ENCODE assay signal across 10 cellular contexts in the genomic region with DNA sequence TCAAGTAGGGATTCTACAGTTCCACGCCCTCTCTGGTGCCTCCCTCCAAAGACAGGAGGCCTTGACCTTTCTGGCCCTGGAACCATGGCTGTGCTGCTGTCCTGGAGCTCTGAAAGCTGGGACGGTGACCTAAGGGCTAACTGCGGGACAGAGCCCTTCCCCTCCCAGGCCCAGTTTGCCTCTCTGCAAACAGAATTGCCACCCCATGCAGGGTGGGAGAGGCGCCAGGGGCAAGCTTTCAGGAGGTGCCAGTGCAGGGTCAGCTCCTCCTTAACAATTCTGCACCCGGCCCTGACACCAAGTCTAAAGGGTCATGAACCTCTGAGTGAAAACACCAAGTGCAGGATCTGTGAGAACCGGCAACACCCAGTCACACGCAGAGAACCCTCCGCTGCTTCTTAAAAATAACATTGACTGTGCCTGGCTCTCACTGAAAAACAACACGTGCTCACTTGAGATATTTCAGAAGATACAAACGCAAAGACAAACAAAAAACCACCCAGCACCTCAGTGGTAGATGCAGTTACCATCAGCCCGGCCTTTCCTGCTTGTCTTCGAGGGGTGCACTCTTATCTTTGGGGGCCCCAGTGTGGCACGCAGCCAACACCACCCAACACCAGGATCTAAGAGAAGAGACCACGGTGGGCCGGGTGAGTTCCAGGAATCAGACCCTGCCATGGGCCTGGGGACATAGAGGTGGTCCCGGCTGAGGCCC. TPM values are rescaled to one million over a fixed set of nuclear protein-coding genes. Genes with fewer than 3 reads are reported as not detected.
DNase-seq lines count a peak whose midpoint lies in the region; ATAC-seq and TF ChIP-seq lines count a peak whose summit lies in the region.
"Had no signal": no experiment of that assay in that cellular context is flagged by ENCODE, and none has a peak within 500 bp of the region (broad histone marks: within the 10 kb centered on the region; RNA-seq: fewer than 3 reads in every experiment).

No MANE protein-coding gene starts in this region.

- H3K4me2 ChIP-seq in BLaER1 treated with 17β-estradiol and CSF1 and Interleukin-3, amounts not matched to agents 10 nM and 100 nM, result peak overlapping the region; percentile 89 to 99 (median 97); a peak in 20 of 22 replicates

- H3K4me1 ChIP-seq in BLaER1 treated with 17β-estradiol and CSF1 and Interleukin-3, amounts not matched to agents 10 nM and 100 nM, result peaks cover 32 to 74% (median 69%) of the 10 kb centered on the region in 10 experiments

- no peak overlapping the region for H3K4me3 ChIP-seq in BLaER1 treated with 17β-estradiol and CSF1 and Interleukin-3, amounts not matched to agents 10 nM and 100 nM
- peak overlapping the region in 1 of 2 donors; percentile 54 for H3K4me3 ChIP-seq in foreskin fibroblast (ENCODE audit: low read depth in 1 of 2, low read length in 2 of 2)

- no peaks in the 10 kb centered on the region for H3K36me3 Mint-ChIP-seq in activated T-helper 1 cell treated with anti-CD3 and anti-CD28 coated beads, Interleukin-12 subunit alpha, Interleukin-12 subunit beta, Interleukin-2, Interleukin-4 antibody, amounts not matched to agents 30 ng/mL and 10 ng/mL and 1 ng/mL, durations not matched to agents 14 hours and 24 hours and 36 hours (ENCODE audit: low read depth)
- peaks cover 2% of the 10 kb centered on the region for H3K36me3 Mint-ChIP-seq in osteocyte (ENCODE audit: unreplicated experiment)

- H3K9me3 ChIP-seq in BLaER1 treated with 17β-estradiol and CSF1 and Interleukin-3, amounts not matched to agents 10 nM and 100 nM (replicated peaks in 1 of 11), result peaks cover 0 to 3% (median 0%) of the 10 kb centered on the region in 11 experiments; a peak in 4 of 22 replicates

- H3K27me3 Mint-ChIP-seq in activated T-helper 1 cell treated with anti-CD3 and anti-CD28 coated beads, Interleukin-12 subunit alpha, Interleukin-12 subunit beta, Interleukin-2, Interleukin-4 antibody, amounts not matched to agents 30 ng/mL and 10 ng/mL and 1 ng/mL, durations not matched to agents 14 hours and 24 hours and 36 hours (ENCODE audit: insufficient read depth), result peaks cover 25% of the 10 kb centered on the region
- H3K27me3 Mint-ChIP-seq in osteocyte (ENCODE audit: unreplicated experiment), result peaks cover 11% of the 10 kb centered on the region

- H3K9ac ChIP-seq in BLaER1 treated with 17β-estradiol and CSF1 and Interleukin-3, amounts not matched to agents 10 nM and 100 nM, result no peak overlapping the region

- peaks cover 0 to 73% (median 12%) of the 10 kb centered on the region in 11 experiments; a peak in 12 of 22 replicates for H4K20me1 ChIP-seq in BLaER1 treated with 17β-estradiol and CSF1 and Interleukin-3, amounts not matched to agents 10 nM and 100 nM

- no peak for DNase-seq in activated T-helper 1 cell treated with anti-CD3 and anti-CD28 coated beads, Interleukin-12 subunit alpha, Interleukin-12 subunit beta, Interleukin-2, Interleukin-4 antibody, amounts not matched to agents 30 ng/mL and 10 ng/mL and 1 ng/mL, durations not matched to agents 14 hours and 24 hours and 36 hours (ENCODE audit: low spot score)
- DNase-seq in foreskin fibroblast (peak; percentile 50 to 75), osteocyte (ENCODE audit: extremely low spot score, unreplicated experiment) (peak; percentile 72), cerebellar cortex (ENCODE audit: low spot score) (no peak), SK-N-DZ (ENCODE audit: low spot score) (no peak), CD1c-positive myeloid dendritic cell (ENCODE audit: extremely low spot score) (no peak)
- DNase-seq: DMS79; effector CD4-positive, alpha-beta T cell had no signal

- peaks cover 42 to 79% (median 58%) of the 10 kb centered on the region in 11 experiments for H3K27me3 ChIP-seq in BLaER1 treated with 17β-estradiol and CSF1 and Interleukin-3, amounts not matched to agents 10 nM and 100 nM

- TF ChIP-seq CTCF in foreskin fibroblast (IDR thresholded peaks at IDR 0.05; ENCODE audit: low read depth, low read length), result no peak
- no peak for TF ChIP-seq CTCF in osteocyte (IDR thresholded peaks at IDR 0.05)

- H3K4me1 Mint-ChIP-seq in activated T-helper 1 cell treated with anti-CD3 and anti-CD28 coated beads, Interleukin-12 subunit alpha, Interleukin-12 subunit beta, Interleukin-2, Interleukin-4 antibody, amounts not matched to agents 30 ng/mL and 10 ng/mL and 1 ng/mL, durations not matched to agents 14 hours and 24 hours and 36 hours (ENCODE audit: low read depth), result no peaks in the 10 kb centered on the region
- H3K4me1 Mint-ChIP-seq in osteocyte (ENCODE audit: unreplicated experiment), result peaks cover 30% of the 10 kb centered on the region

- no peak for ATAC-seq in HG03432 (IDR thresholded peaks at IDR 0.05; ENCODE audit: unreplicated experiment)

- no peak overlapping the region for H3K27ac ChIP-seq in BLaER1 treated with 17β-estradiol and CSF1 and Interleukin-3, amounts not matched to agents 10 nM and 100 nM

- intact Hi-C loops in activated T-helper 1 cell treated with anti-CD3 and anti-CD28 coated beads, Interleukin-12 subunit alpha, Interleukin-12 subunit beta, Interleukin-2, Interleukin-4 antibody, amounts not matched to agents 30 ng/mL and 10 ng/mL and 1 ng/mL, durations not matched to agents 14 hours and 24 hours and 36 hours (cut with micrococcal nuclease), result no loop called here

- no peak overlapping the region for H3K27ac Mint-ChIP-seq in activated T-helper 1 cell treated with anti-CD3 and anti-CD28 coated beads, Interleukin-12 subunit alpha, Interleukin-12 subunit beta, Interleukin-2, Interleukin-4 antibody, amounts not matched to agents 30 ng/mL and 10 ng/mL and 1 ng/mL, durations not matched to agents 14 hours and 24 hours and 36 hours
- H3K27ac Mint-ChIP-seq in osteocyte (ENCODE audit: unreplicated experiment), result peak overlapping the region; percentile 84

- peak overlapping the region; percentile 47 for H3K4me3 Mint-ChIP-seq in activated T-helper 1 cell treated with anti-CD3 and anti-CD28 coated beads, Interleukin-12 subunit alpha, Interleukin-12 subunit beta, Interleukin-2, Interleukin-4 antibody, amounts not matched to agents 30 ng/mL and 10 ng/mL and 1 ng/mL, durations not matched to agents 14 hours and 24 hours and 36 hours
- H3K4me3 Mint-ChIP-seq in osteocyte (ENCODE audit: unreplicated experiment), result peak overlapping the region; percentile 58

- no peaks in the 10 kb centered on the region for H3K36me3 ChIP-seq in BLaER1 treated with 17β-estradiol and CSF1 and Interleukin-3, amounts not matched to agents 10 nM and 100 nM

- H3K9me3 Mint-ChIP-seq in activated T-helper 1 cell treated with anti-CD3 and anti-CD28 coated beads, Interleukin-12 subunit alpha, Interleukin-12 subunit beta, Interleukin-2, Interleukin-4 antibody, amounts not matched to agents 30 ng/mL and 10 ng/mL and 1 ng/mL, durations not matched to agents 14 hours and 24 hours and 36 hours, result no peaks in the 10 kb centered on the region
- no peaks in the 10 kb centered on the region for H3K9me3 Mint-ChIP-seq in osteocyte (ENCODE audit: unreplicated experiment)

RNA-seq across cellular contexts. Expression of gene SNED1, which starts 1.1 kb away (rescaled TPM):
- 1.6 and 2.5 TPM in 2 replicates for total RNA-seq in activated T-helper 1 cell treated with anti-CD3 and anti-CD28 coated beads, Interleukin-12 subunit alpha, Interleukin-12 subunit beta, Interleukin-2, Interleukin-4 antibody, amounts not matched to agents 30 ng/mL and 10 ng/mL and 1 ng/mL, durations not matched to agents 14 hours and 24 hours and 36 hours
- total RNA-seq in osteocyte, result 17.6 and 19.4 TPM in 2 replicates
- 0.10 TPM in 1 of 2 replicates, not detected in the other for polyA plus RNA-seq in SK-N-DZ (2014; cell fraction: cytosol; rRNA removed)
- 0.07 TPM in 1 of 2 replicates, not detected in the other for polyA plus RNA-seq in SK-N-DZ (2014; cell fraction: nucleus; rRNA removed)

Comparison
In these comparisons a context has a peak if more than half of its experiments do, and no peak if none do; other contexts are left out.
1. DNase-seq: peak in foreskin fibroblast (2 of 2) and osteocyte (single experiment); none in activated T-helper 1 cell treated with anti-CD3 and anti-CD28 coated beads, Interleukin-12 subunit alpha, Interleukin-12 subunit beta, Interleukin-2, Interleukin-4 antibody, amounts not matched to agents 30 ng/mL and 10 ng/mL and 1 ng/mL, durations not matched to agents 14 hours and 24 hours and 36 hours (single experiment), cerebellar cortex (single experiment), SK-N-DZ (single experiment) and CD1c-positive myeloid dendritic cell (single experiment).